In the genomic region with DNA sequence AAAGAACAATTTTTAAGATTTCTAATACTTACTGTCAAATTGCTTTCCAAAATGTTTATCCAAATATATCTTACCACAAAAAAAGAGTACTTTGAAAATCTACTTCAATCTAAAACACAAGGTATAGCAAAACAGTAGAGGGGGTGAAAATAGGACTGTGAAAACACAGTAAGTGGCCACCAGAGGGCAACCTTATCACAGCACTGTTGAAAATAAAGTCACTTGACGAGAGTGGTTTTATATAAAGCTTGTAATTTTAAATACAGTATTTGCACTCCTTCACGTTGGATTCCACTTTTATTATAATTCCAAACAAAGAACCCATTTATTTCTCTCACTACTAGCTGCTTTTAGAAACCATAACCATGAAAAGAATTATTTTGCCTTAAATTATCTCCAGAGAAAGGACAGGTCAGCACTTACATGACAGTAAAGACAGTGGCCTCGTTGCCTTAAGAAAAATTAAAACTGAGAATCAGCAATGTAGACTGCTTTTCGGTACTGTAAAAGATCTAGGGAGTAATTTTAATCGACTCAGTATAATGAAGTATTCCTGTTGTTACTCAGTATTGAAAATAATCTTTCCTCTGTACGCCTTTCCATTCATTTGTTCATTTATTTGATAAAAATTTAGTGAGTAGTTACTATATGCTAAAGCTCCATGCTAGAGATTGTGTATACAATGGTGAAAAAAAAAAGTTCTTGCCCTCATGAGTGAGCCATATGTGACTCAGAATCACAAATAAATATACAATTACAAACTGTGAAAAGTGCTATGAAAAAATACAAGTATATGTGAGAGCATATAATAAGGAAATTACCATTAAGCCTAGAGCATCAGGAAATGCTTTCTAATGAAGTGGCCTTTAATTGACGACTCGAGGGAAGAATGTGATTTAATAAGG, we compare ENCODE assay signal across 1 cellular context.
TF ChIP-seq lines count a peak whose summit lies in the region.

No MANE protein-coding gene starts in this region.

TF ChIP-seq in WTC11, 78 proteins besides CTCF, POLR2A, EP300 and RAD21 (continued from another document):
- TF ChIP-seq, protein P1, sequence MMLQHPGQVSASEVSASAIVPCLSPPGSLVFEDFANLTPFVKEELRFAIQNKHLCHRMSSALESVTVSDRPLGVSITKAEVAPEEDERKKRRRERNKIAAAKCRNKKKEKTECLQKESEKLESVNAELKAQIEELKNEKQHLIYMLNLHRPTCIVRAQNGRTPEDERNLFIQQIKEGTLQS (CRISPR knock-in tag; conservative IDR thresholded peaks at IDR 0.05): no peak
- TF ChIP-seq, protein P2, sequence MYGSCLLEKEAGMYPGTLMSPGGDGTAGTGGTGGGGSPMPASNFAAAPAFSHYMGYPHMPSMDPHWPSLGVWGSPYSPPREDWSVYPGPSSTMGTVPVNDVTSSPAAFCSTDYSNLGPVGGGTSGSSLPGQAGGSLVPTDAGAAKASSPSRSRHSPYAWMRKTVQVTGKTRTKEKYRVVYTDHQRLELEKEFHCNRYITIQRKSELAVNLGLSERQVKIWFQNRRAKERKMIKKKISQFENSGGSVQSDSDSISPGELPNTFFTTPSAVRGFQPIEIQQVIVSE (CRISPR knock-in tag; IDR thresholded peaks at IDR 0.05; ENCODE audit: borderline replicate concordance): no peak
- TF ChIP-seq, protein P3, sequence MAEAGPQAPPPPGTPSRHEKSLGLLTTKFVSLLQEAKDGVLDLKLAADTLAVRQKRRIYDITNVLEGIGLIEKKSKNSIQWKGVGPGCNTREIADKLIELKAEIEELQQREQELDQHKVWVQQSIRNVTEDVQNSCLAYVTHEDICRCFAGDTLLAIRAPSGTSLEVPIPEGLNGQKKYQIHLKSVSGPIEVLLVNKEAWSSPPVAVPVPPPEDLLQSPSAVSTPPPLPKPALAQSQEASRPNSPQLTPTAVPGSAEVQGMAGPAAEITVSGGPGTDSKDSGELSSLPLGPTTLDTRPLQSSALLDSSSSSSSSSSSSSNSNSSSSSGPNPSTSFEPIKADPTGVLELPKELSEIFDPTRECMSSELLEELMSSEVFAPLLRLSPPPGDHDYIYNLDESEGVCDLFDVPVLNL (CRISPR knock-in tag; IDR thresholded peaks at IDR 0.05; ENCODE audit: borderline replicate concordance, low read depth): no peak
- TF ChIP-seq ZNF138 (CRISPR knock-in tag; conservative IDR thresholded peaks at IDR 0.05) (no peak), ZNF671 (CRISPR knock-in tag; IDR thresholded peaks at IDR 0.05) (no peak)
- TF ChIP-seq, protein P4, sequence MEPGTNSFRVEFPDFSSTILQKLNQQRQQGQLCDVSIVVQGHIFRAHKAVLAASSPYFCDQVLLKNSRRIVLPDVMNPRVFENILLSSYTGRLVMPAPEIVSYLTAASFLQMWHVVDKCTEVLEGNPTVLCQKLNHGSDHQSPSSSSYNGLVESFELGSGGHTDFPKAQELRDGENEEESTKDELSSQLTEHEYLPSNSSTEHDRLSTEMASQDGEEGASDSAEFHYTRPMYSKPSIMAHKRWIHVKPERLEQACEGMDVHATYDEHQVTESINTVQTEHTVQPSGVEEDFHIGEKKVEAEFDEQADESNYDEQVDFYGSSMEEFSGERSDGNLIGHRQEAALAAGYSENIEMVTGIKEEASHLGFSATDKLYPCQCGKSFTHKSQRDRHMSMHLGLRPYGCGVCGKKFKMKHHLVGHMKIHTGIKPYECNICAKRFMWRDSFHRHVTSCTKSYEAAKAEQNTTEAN (CRISPR knock-in tag; IDR thresholded peaks at IDR 0.05): no peak
- TF ChIP-seq, protein P5, sequence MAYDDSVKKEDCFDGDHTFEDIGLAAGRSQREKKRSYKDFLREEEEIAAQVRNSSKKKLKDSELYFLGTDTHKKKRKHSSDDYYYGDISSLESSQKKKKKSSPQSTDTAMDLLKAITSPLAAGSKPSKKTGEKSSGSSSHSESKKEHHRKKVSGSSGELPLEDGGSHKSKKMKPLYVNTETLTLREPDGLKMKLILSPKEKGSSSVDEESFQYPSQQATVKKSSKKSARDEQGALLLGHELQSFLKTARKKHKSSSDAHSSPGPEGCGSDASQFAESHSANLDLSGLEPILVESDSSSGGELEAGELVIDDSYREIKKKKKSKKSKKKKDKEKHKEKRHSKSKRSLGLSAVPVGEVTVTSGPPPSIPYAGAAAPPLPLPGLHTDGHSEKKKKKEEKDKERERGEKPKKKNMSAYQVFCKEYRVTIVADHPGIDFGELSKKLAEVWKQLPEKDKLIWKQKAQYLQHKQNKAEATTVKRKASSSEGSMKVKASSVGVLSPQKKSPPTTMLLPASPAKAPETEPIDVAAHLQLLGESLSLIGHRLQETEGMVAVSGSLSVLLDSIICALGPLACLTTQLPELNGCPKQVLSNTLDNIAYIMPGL (CRISPR knock-in tag; IDR thresholded peaks at IDR 0.05): no peak
